In genomic region chr13:114069376-114070097, GRCh38 we compare ENCODE assay signal across 1 cellular context.
TF ChIP-seq lines count a peak whose summit lies in the region.

No MANE protein-coding gene starts in this region.

TF ChIP-seq in IMR-90, 13 proteins besides CTCF, POLR2A, EP300 and RAD21 (continued from another document):
- TF ChIP-seq, protein P1, sequence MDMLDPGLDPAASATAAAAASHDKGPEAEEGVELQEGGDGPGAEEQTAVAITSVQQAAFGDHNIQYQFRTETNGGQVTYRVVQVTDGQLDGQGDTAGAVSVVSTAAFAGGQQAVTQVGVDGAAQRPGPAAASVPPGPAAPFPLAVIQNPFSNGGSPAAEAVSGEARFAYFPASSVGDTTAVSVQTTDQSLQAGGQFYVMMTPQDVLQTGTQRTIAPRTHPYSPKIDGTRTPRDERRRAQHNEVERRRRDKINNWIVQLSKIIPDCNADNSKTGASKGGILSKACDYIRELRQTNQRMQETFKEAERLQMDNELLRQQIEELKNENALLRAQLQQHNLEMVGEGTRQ (IDR thresholded peaks at IDR 0.05; ENCODE audit: low read depth, low read length), result no peak
- TF ChIP-seq, protein P2, sequence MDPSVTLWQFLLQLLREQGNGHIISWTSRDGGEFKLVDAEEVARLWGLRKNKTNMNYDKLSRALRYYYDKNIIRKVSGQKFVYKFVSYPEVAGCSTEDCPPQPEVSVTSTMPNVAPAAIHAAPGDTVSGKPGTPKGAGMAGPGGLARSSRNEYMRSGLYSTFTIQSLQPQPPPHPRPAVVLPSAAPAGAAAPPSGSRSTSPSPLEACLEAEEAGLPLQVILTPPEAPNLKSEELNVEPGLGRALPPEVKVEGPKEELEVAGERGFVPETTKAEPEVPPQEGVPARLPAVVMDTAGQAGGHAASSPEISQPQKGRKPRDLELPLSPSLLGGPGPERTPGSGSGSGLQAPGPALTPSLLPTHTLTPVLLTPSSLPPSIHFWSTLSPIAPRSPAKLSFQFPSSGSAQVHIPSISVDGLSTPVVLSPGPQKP (IDR thresholded peaks at IDR 0.05; ENCODE audit: borderline replicate concordance, low read depth, low read length), result no peak
- no peak for TF ChIP-seq CHD1 (IDR thresholded peaks at IDR 0.05; ENCODE audit: low read depth, low read length)
- TF ChIP-seq MAZ (IDR thresholded peaks at IDR 0.05; ENCODE audit: borderline replicate concordance, low read depth, low read length), result no peak
